Comparison of ENCODE assay signal across 19 cellular contexts in the genomic region with DNA sequence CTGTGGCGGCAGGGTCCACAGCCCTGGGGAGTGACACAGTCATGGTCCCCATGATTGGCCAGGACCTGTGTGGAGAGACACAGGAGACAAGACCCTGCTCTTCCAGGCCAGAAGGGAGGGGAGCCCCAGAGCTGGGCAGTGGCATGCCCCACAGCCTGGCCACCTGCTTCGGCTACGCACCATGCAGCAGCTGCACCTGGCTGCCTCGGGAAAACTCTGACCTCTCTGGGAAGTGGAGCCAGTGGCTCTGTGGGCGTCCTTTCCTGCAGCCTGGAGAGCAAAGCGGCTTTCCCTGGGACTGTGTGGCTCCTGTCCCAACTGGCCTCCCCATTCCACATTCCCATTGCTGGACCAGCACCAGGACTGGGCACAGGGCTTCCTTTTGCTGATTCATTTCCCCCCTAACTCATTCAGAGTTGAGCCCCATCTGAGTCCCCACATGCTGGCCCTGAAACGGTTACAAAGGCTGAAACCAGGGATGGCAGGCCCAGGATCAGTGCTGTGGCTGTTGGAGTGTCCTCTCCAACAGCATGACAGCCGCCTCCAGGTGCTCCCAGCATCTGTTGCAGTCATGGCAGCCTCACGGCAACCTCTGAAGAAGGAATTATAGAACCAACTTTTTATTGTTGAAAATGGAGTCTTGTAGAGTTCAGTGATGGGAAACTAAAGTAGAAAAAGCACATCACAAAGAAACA. TPM values are rescaled to one million over a fixed set of nuclear protein-coding genes. Genes with fewer than 3 reads are reported as not detected.
DNase-seq lines count a peak whose midpoint lies in the region; ATAC-seq and TF ChIP-seq lines count a peak whose summit lies in the region.
"Had no signal": no experiment of that assay in that cellular context is flagged by ENCODE, and none has a peak within 500 bp of the region (broad histone marks: within the 10 kb centered on the region; RNA-seq: fewer than 3 reads in every experiment).

No MANE protein-coding gene starts in this region.

- BruUV-seq in IMR-90 (replicated peaks; lab: Mats Ljungman, UMichigan), result no TSS peak

- intact Hi-C loops in IMR-90 (cut with micrococcal nuclease), result no loop called here

- no peak overlapping the region for H3K56ac ChIP-seq in IMR-90 (ENCODE audit: extremely low read depth, insufficient read depth, low read length)

- H3K4me3 ChIP-seq in IMR-90 (ENCODE audit: insufficient read depth, low read depth, low read length) (no peak overlapping the region), suprapubic skin (no peak overlapping the region)
- H3K4me3 ChIP-seq: SJCRH30 had no signal

- H3K4me1 Mint-ChIP-seq in osteocyte (ENCODE audit: unreplicated experiment), result no peaks in the 10 kb centered on the region
- H3K4me1 Mint-ChIP-seq: B cell had no signal

- H3K9ac ChIP-seq in IMR-90 (ENCODE audit: low read depth, low read length), result no peak overlapping the region

- ATAC-seq in IMR-90 (ENCODE audit: low read depth) (no peak), HG03571 (IDR thresholded peaks at IDR 0.05; ENCODE audit: unreplicated experiment) (no peak), GM19467 (IDR thresholded peaks at IDR 0.05; ENCODE audit: unreplicated experiment) (no peak)

- no peaks in the 10 kb centered on the region for H3K9me3 ChIP-seq in IMR-90 (ENCODE audit: control insufficient read depth, insufficient read depth, low read length)
- H3K9me3 ChIP-seq in suprapubic skin, result no peaks in the 10 kb centered on the region
- H3K9me3 ChIP-seq: SJCRH30 had no signal

- no peak overlapping the region for H2BK20ac ChIP-seq in IMR-90 (ENCODE audit: low read depth, low read length)

- WGBS in IMR-90 (ENCODE audit: extremely low coverage in 2 of 2, insufficient read length in 1 of 2), 2 experiments, result 86% methylated on average over 1 of the region's 9 CpGs; no CpG with 5 or more reads in 1 of the 2 experiments
- 87% methylated on average over 3 of the region's 9 CpGs for WGBS in suprapubic skin

- no peak overlapping the region for H2BK15ac ChIP-seq in IMR-90 (ENCODE audit: low read depth, low read length)

- dilution Hi-C loops in IMR-90 (cut with HindIII; ENCODE audit: low sequenced_read_pairs, unreplicated experiment), result no loop called here

- DNase-seq in IMR-90 (no peak), NCI-H2107 treated with DMSO at 0.1 percent for 48 hours (lab: John Stamatoyannopoulos, UW; ENCODE audit: unreplicated experiment) (peak; percentile 99), dermis blood vessel endothelial cell (peak; percentile 20), osteocyte (ENCODE audit: extremely low spot score, unreplicated experiment) (peak; percentile 69), suprapubic skin (ENCODE audit: low spot score in 2 of 2) (no peak)
- DNase-seq: CD4-positive, alpha-beta T cell; GOT3; MM.1S; NCI-H1105 treated with DMSO at 0.1 percent for 48 hours; NCI-H2029; NCI-H2227 treated with DMSO at 0.1 percent for 48 hours; NCI-H69; NK-92 treated with Interleukin-12 subunit alpha and Interleukin-12 subunit beta, amount 100 ng/mL, for 24 hours; OCI-M1; RPMI8226 had no signal

- H3K4me3 Mint-ChIP-seq in osteocyte (ENCODE audit: unreplicated experiment), result no peak overlapping the region
- H3K4me3 Mint-ChIP-seq: B cell; CD4-positive, alpha-beta T cell had no signal

- 0 out of 2 replicates have a peak, but pooled peaks cover 8% of the 10 kb centered on the region for H3K9me1 ChIP-seq in IMR-90 (ENCODE audit: insufficient read depth, low read length)

- in situ Hi-C loops in IMR-90 (cut with MboI; ENCODE audit: low sequenced_read_pairs), result no loop called here

- no peak overlapping the region for H2BK5ac ChIP-seq in IMR-90 (ENCODE audit: low read depth, low read length, poor library complexity, severe bottlenecking)

- TF ChIP-seq RAD21 in IMR-90 (IDR thresholded peaks at IDR 0.05; ENCODE audit: low read length), result no peak

- H3K27me3 ChIP-seq in IMR-90 (ENCODE audit: control insufficient read depth, insufficient read depth, low read length), result no peaks in the 10 kb centered on the region
- no peaks in the 10 kb centered on the region for H3K27me3 ChIP-seq in suprapubic skin
- H3K27me3 ChIP-seq: SJCRH30 had no signal

- H3K79me1 ChIP-seq in IMR-90 (ENCODE audit: low read depth in 1 of 2, low read length in 2 of 2), result 0 out of 4 replicates have a peak, but pooled peaks cover 0 to 3% of the 10 kb centered on the region in 2 experiments

- no peak overlapping the region for H3K27ac ChIP-seq in IMR-90 (ENCODE audit: insufficient read depth, low read length)
- H3K27ac ChIP-seq in suprapubic skin, result no peak overlapping the region
- H3K27ac ChIP-seq: SJCRH30 had no signal

- no peak overlapping the region for H4K91ac ChIP-seq in IMR-90 (ENCODE audit: insufficient read depth, low read depth, low read length)

- H3K9me3 Mint-ChIP-seq in osteocyte (ENCODE audit: unreplicated experiment), result no peaks in the 10 kb centered on the region
- H3K9me3 Mint-ChIP-seq: CD4-positive, alpha-beta T cell had no signal

- no peak for TF ChIP-seq CTCF in IMR-90 (conservative IDR thresholded peaks at IDR 0.05; ENCODE audit: low read depth, low read length)
- no peak for TF ChIP-seq CTCF in osteocyte (IDR thresholded peaks at IDR 0.05)
- no peak for TF ChIP-seq CTCF in suprapubic skin (IDR thresholded peaks at IDR 0.05)

- H3K4ac ChIP-seq in IMR-90 (ENCODE audit: low read depth, low read length), result no peak overlapping the region

- TF ChIP-seq POLR2A in IMR-90 (IDR thresholded peaks at IDR 0.05; ENCODE audit: low read depth, low read length) (no peak), suprapubic skin (IDR thresholded peaks at IDR 0.05) (no peak)

- no peak overlapping the region for H4K8ac ChIP-seq in IMR-90 (ENCODE audit: low read depth in 2 of 2, low read length in 2 of 2)

- no peaks in the 10 kb centered on the region for H3K27me3 Mint-ChIP-seq in osteocyte (ENCODE audit: unreplicated experiment)
- H3K27me3 Mint-ChIP-seq: B cell; CD4-positive, alpha-beta T cell had no signal

- no peaks in the 10 kb centered on the region for H4K20me1 ChIP-seq in IMR-90 (ENCODE audit: insufficient read depth, low read length)

- no peak for TF ChIP-seq EP300 in suprapubic skin (IDR thresholded peaks at IDR 0.05)

- no peak overlapping the region for H3K14ac ChIP-seq in IMR-90 (replicated peaks; ENCODE audit: low read depth, low read length)

- H4K5ac ChIP-seq in IMR-90 (ENCODE audit: low read depth, low read length), result no peak overlapping the region

- no peak overlapping the region for H3K23ac ChIP-seq in IMR-90 (ENCODE audit: low read depth, low read length)

- CTCF ChIA-PET in IMR-90 (lab: Yijun Ruan, JAX), result no interaction called here

- H2BK120ac ChIP-seq in IMR-90 (ENCODE audit: low read depth, low read length), result no peak overlapping the region

- H3K36me3 Mint-ChIP-seq in osteocyte (ENCODE audit: unreplicated experiment), result peaks cover 32% of the 10 kb centered on the region

- H3K27ac Mint-ChIP-seq in osteocyte (ENCODE audit: unreplicated experiment), result no peak overlapping the region
- H3K27ac Mint-ChIP-seq: B cell; CD4-positive, alpha-beta T cell had no signal

- no peaks in the 10 kb centered on the region; the same call in 1 of the 2 replicates for H3K4me1 ChIP-seq in IMR-90 (ENCODE audit: control insufficient read depth, insufficient read depth, low read length)
- H3K4me1 ChIP-seq in suprapubic skin, result no peaks in the 10 kb centered on the region
- H3K4me1 ChIP-seq: SJCRH30 had no signal

- H2AK9ac ChIP-seq in IMR-90 (replicated peaks; ENCODE audit: low read depth, low read length, poor library complexity), result peak overlapping the region; percentile 78

- no peak overlapping the region for H2AFZ ChIP-seq in IMR-90 (replicated peaks; ENCODE audit: low read length, poor library complexity)

- H2AK5ac ChIP-seq in IMR-90 (ENCODE audit: low read depth, low read length), result no peak overlapping the region

- POLR2A ChIA-PET in IMR-90 (lab: Charles Lee; ENCODE audit: unreplicated experiment), result no interaction called here

- H3K36me3 ChIP-seq in IMR-90 (ENCODE audit: control insufficient read depth, insufficient read depth, low read length) (peaks cover 45% of the 10 kb centered on the region), suprapubic skin (peaks cover 98% of the 10 kb centered on the region)

- no peak overlapping the region for H3K18ac ChIP-seq in IMR-90 (ENCODE audit: low read depth, low read length)

- no peak overlapping the region for H3K4me2 ChIP-seq in IMR-90 (ENCODE audit: low read depth, low read length)

TF ChIP-seq in IMR-90, 13 proteins besides CTCF, POLR2A, EP300 and RAD21 (continues in another document):
- TF ChIP-seq SMC3 (IDR thresholded peaks at IDR 0.05; ENCODE audit: low read depth, low read length) (no peak), ELK1 (IDR thresholded peaks at IDR 0.05; ENCODE audit: borderline replicate concordance, low read depth, low read length) (no peak), FOS (IDR thresholded peaks at IDR 0.05; ENCODE audit: low read depth, low read length) (no peak)

RNA-seq across cellular contexts. Expression of gene OXCT2, which starts 15.0 kb away (rescaled TPM):
- 0.18 and 0.28 TPM in 2 replicates for total RNA-seq in IMR-90 (2012; rRNA removed)
- polyA plus RNA-seq in IMR-90 (2012; rRNA removed), result 0.22 and 0.30 TPM in 2 replicates
- polyA plus RNA-seq in IMR-90 (2012; cell fraction: cytosol; rRNA removed), result 0.26 and 0.49 TPM in 2 replicates
- 0.44 and 0.53 TPM in 2 replicates for polyA plus RNA-seq in IMR-90 (2012; cell fraction: nucleus; rRNA removed; ENCODE audit: low replicate concordance)
- total RNA-seq in dermis blood vessel endothelial cell, result 2.9 and 7.0 TPM in 2 replicates
- 0.18 TPM in 1 of 2 replicates, not detected in the other for total RNA-seq in osteocyte
- 10 to 100 TPM in 1 of 4 donors, 1 to 10 TPM in 1, under 1 TPM in 2; 0.45 to 10.1 (median 1.6) TPM for total RNA-seq in suprapubic skin
- total RNA-seq: CD4-positive, alpha-beta T cell had no signal

RNA-seq across cellular contexts. Expression of gene PPIE, which starts 17.4 kb away (rescaled TPM):
- total RNA-seq in IMR-90 (2012; rRNA removed) (40.8 and 40.9 TPM in 2 replicates), dermis blood vessel endothelial cell (37.4 and 41.7 TPM in 2 replicates), osteocyte (38.4 and 40.8 TPM in 2 replicates), suprapubic skin (10 to 100 TPM; 27.0 to 40.6 (median 28.5) TPM)
- polyA plus RNA-seq in IMR-90 (2012; rRNA removed), result 61.6 and 68.1 TPM in 2 replicates
- polyA plus RNA-seq in IMR-90 (2012; cell fraction: cytosol; rRNA removed), result 47.7 and 55.0 TPM in 2 replicates
- 40.4 and 49.3 TPM in 2 replicates for polyA plus RNA-seq in IMR-90 (2012; cell fraction: nucleus; rRNA removed; ENCODE audit: low replicate concordance)

RNA-seq across cellular contexts. Expression of gene BMP8B, which starts 32.6 kb away (rescaled TPM):
- total RNA-seq in IMR-90 (2012; rRNA removed) (not detected in 2 replicates), dermis blood vessel endothelial cell (0.17 and 0.47 TPM in 2 replicates), osteocyte (0.08 TPM in 1 of 2 replicates, not detected in the other), suprapubic skin (1 to 10 TPM in 3 of 4 donors, under 1 TPM in 1; 0.83 to 3.5 (median 2.1) TPM)
- 0.03 TPM in 1 of 2 replicates, not detected in the other for polyA plus RNA-seq in IMR-90 (2012; rRNA removed)
- not detected in 2 replicates for polyA plus RNA-seq in IMR-90 (2012; cell fraction: cytosol; rRNA removed)
- polyA plus RNA-seq in IMR-90 (2012; cell fraction: nucleus; rRNA removed; ENCODE audit: low replicate concordance), result not detected in 2 replicates

Comparison
In these comparisons a context has a peak if more than half of its experiments do, and no peak if none do; other contexts are left out.
1. DNase-seq: peak in NCI-H2107 treated with DMSO at 0.1 percent for 48 hours (single experiment), dermis blood vessel endothelial cell (single experiment) and osteocyte (single experiment); none in IMR-90 (single experiment) and suprapubic skin (0 of 2).